1 cellular context compared by ENCODE assay signal in genomic region chr12:108855284-108856169, GRCh38.
TF ChIP-seq lines count a peak whose summit lies in the region.

No MANE protein-coding gene starts in this region.

TF ChIP-seq in K562, 482 proteins besides CTCF, POLR2A, EP300 and RAD21 (continued from another document and continues in another):
- TF ChIP-seq ZBTB17 (CRISPR knock-in tag; IDR thresholded peaks at IDR 0.05) (0 out of 2 replicates have a peak, but pooled peaks have one; percentile 34), STAT5B (CRISPR knock-in tag; IDR thresholded peaks at IDR 0.05) (no peak), YBX1 (IDR thresholded peaks at IDR 0.05) (no peak), ZNF165 (CRISPR knock-in tag; IDR thresholded peaks at IDR 0.05; ENCODE audit: borderline replicate concordance) (no peak), HNRNPLL (IDR thresholded peaks at IDR 0.05; ENCODE audit: low read depth, low read length, poor library complexity, severe bottlenecking) (peak; percentile 17), ZNF512 (tag; IDR thresholded peaks at IDR 0.05) (no peak), TCF7 (IDR thresholded peaks at IDR 0.05; ENCODE audit: borderline replicate concordance) (no peak), ZNF197 (CRISPR knock-in tag; IDR thresholded peaks at IDR 0.05; ENCODE audit: low read depth) (peak; percentile 84; the same call in 1 of the 2 replicates), GATAD2B (IDR thresholded peaks at IDR 0.05; ENCODE audit: borderline replicate concordance) (no peak), BMI1 (IDR thresholded peaks at IDR 0.05; ENCODE audit: low read length) (no peak), AFF4 (CRISPR knock-in tag; IDR thresholded peaks at IDR 0.05) (no peak), TSC22D4 (tag; IDR thresholded peaks at IDR 0.05) (no peak), ZNF124 (CRISPR knock-in tag; IDR thresholded peaks at IDR 0.05) (no peak), NCOR1 (IDR thresholded peaks at IDR 0.05) (peak; percentile 99), DPF2 (IDR thresholded peaks at IDR 0.05) (peak; percentile 97), SUPT5H (IDR thresholded peaks at IDR 0.05) (no peak), SRSF1 (IDR thresholded peaks at IDR 0.05; ENCODE audit: low read depth, low read length) (no peak), ZNF224 (CRISPR knock-in tag; IDR thresholded peaks at IDR 0.05) (no peak), KAT7 (CRISPR knock-in tag; IDR thresholded peaks at IDR 0.05; ENCODE audit: borderline replicate concordance) (no peak), UBTF (IDR thresholded peaks at IDR 0.05; ENCODE audit: borderline replicate concordance in 1 of 2, low read depth in 2 of 2, low read length in 2 of 2) (peak in 1 of 2 experiments; percentile 87; a peak in 1 of 4 replicates), HSF4 (CRISPR knock-in tag; IDR thresholded peaks at IDR 0.05; ENCODE audit: borderline replicate concordance) (no peak), ARID2 (IDR thresholded peaks at IDR 0.05) (no peak), NFYB (IDR thresholded peaks at IDR 0.05; ENCODE audit: extremely low read depth, insufficient read length) (no peak), DEAF1 (CRISPR knock-in tag; IDR thresholded peaks at IDR 0.05) (no peak), ZNF24 (IDR thresholded peaks at IDR 0.05) (no peak), SMAD2 (IDR thresholded peaks at IDR 0.05; ENCODE audit: low read depth, low read length) (no peak), U2AF2 (optimal IDR thresholded peaks at IDR 0.05; ENCODE audit: low read depth, low read length) (no peak), AFF1 (IDR thresholded peaks at IDR 0.05; ENCODE audit: low read depth in 1 of 2, partially characterized antibody in 2 of 2) (peak in 1 of 2 experiments; percentile 67), CBX2 (IDR thresholded peaks at IDR 0.05; ENCODE audit: insufficient read depth, low read length, poor library complexity, severe bottlenecking) (no peak), JUN (IDR thresholded peaks at IDR 0.05; ENCODE audit: borderline replicate concordance, low read depth, low read length) (no peak), JUN (CRISPR knock-in tag; IDR thresholded peaks at IDR 0.05; ENCODE audit: borderline replicate concordance) (no peak), PML (IDR thresholded peaks at IDR 0.05; ENCODE audit: low read length) (peak; percentile 88), POLR2B (IDR thresholded peaks at IDR 0.05; ENCODE audit: low read depth, partially characterized antibody) (no peak), ZNF253 (CRISPR knock-in tag; conservative IDR thresholded peaks at IDR 0.05) (no peak), ZNF780A (CRISPR knock-in tag; IDR thresholded peaks at IDR 0.05) (no peak), ILK (tag; IDR thresholded peaks at IDR 0.05; ENCODE audit: borderline replicate concordance, low read depth) (no peak), TRIM28 (IDR thresholded peaks at IDR 0.05) (no peak; the same call in 1 of the 2 replicates), ZNF766 (CRISPR knock-in tag; conservative IDR thresholded peaks at IDR 0.05) (0 out of 2 replicates have a peak, but pooled peaks have one; percentile 65), E4F1 (CRISPR knock-in tag; IDR thresholded peaks at IDR 0.05; ENCODE audit: borderline replicate concordance) (no peak), NBN (IDR thresholded peaks at IDR 0.05; ENCODE audit: low read depth) (peak; percentile 82; the same call in 1 of the 2 replicates), E2F4 (CRISPR knock-in tag; IDR thresholded peaks at IDR 0.05; ENCODE audit: low read depth) (no peak), GTF3C2 (IDR thresholded peaks at IDR 0.05; ENCODE audit: borderline replicate concordance, extremely low read depth, insufficient read length) (no peak)
